Comparison of ENCODE assay signal across 13 cellular contexts in the genomic region with DNA sequence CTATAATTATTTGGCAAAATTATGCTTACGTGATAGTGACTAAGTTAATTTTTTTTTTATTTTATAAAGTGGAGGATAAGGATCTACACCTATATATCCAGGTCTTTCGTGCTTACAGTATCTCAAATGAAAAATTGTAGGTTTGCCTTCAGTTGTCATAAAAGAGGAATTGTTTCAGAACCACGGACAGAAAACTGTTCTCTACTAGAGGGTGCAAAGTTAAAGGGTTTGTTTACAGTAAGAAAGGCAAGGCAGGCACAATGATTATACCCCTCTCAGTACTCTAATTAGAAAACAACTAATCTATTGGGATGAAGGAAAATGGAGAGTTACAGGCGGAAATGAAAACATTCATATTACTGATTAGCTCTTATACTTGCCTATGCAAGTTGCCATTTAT. TPM values are rescaled to one million over a fixed set of nuclear protein-coding genes. Genes with fewer than 3 reads are reported as not detected.
DNase-seq lines count a peak whose midpoint lies in the region; ATAC-seq, FAIRE-seq and TF ChIP-seq lines count a peak whose summit lies in the region.
"Had no signal": no experiment of that assay in that cellular context is flagged by ENCODE, and none has a peak within 500 bp of the region (broad histone marks: within the 10 kb centered on the region; RNA-seq: fewer than 3 reads in every experiment).

No MANE protein-coding gene starts in this region.

- no peak overlapping the region for H2AFZ ChIP-seq in GM23248

- no peaks in the 10 kb centered on the region for H3F3A ChIP-seq in GM23248 (ENCODE audit: insufficient read depth)

- DNase-seq in GM23248 (peak; percentile 7), M059J (ENCODE audit: low read depth) (peak; percentile 28), activated gamma-delta T cell (lab: John Stamatoyannopoulos, UW) (no peak), frontal cortex (ENCODE audit: low spot score in 2 of 2) (no peak)
- DNase-seq: CD4-positive, alpha-beta memory T cell; mucosa of descending colon; right cardiac atrium; RPMI8226; T1000 had no signal

- H3K4me1 Mint-ChIP-seq in brain (peaks cover 43% of the 10 kb centered on the region), nephron (peaks cover 12% of the 10 kb centered on the region)

- FAIRE-seq in frontal cortex (lab: Jason Lieb, UNC) = no peak

- H4K20me1 ChIP-seq in GM23248 (ENCODE audit: insufficient read depth) = no peaks in the 10 kb centered on the region

- peaks cover 22% of the 10 kb centered on the region; the same call in 1 of the 2 replicates for H3K27me3 ChIP-seq in GM23248 (replicated peaks; ENCODE audit: insufficient read depth)
- H3K27me3 ChIP-seq: ascending aorta had no signal

- H3K4me3 Mint-ChIP-seq in brain (peak overlapping the region; percentile 88 to 99 (median 91)), nephron (peak overlapping the region; percentile 80 to 83 (median 81))

- H3K9me3 Mint-ChIP-seq in brain (no peaks in the 10 kb centered on the region), nephron (no peaks in the 10 kb centered on the region)

- no peaks in the 10 kb centered on the region for H3K4me1 ChIP-seq in GM23248 (ENCODE audit: insufficient read depth)

- H3K36me3 Mint-ChIP-seq in brain = no peaks in the 10 kb centered on the region
- no peaks in the 10 kb centered on the region for H3K36me3 Mint-ChIP-seq in nephron (ENCODE audit: low read depth)
- H3K36me3 Mint-ChIP-seq: CD4-positive, alpha-beta memory T cell had no signal

- H3K9me2 ChIP-seq in GM23248 (ENCODE audit: insufficient read depth) = no peaks in the 10 kb centered on the region

- no peaks in the 10 kb centered on the region for H3K36me3 ChIP-seq in GM23248 (ENCODE audit: low read depth)
- H3K36me3 ChIP-seq: ascending aorta had no signal

- ATAC-seq in GM21367 (IDR thresholded peaks at IDR 0.05; ENCODE audit: unreplicated experiment) = no peak
- ATAC-seq: mucosa of descending colon had no signal

- TF ChIP-seq CTCF in brain (conservative IDR thresholded peaks at IDR 0.05) (no peak), nephron (IDR thresholded peaks at IDR 0.05; ENCODE audit: unreplicated experiment in 3 of 3) (no peak)

- H3K9me3 ChIP-seq in GM23248 (ENCODE audit: low read depth) = no peaks in the 10 kb centered on the region
- H3K9me3 ChIP-seq: ascending aorta, mucosa of descending colon had no signal

- H3K9ac ChIP-seq in GM23248 = no peak overlapping the region

- H3K4me2 ChIP-seq in GM23248 (ENCODE audit: unreplicated experiment) = no peak overlapping the region

- H3K27ac ChIP-seq in GM23248 = no peak overlapping the region
- H3K27ac ChIP-seq: ascending aorta had no signal

- no peaks in the 10 kb centered on the region for H3K79me2 ChIP-seq in GM23248 (ENCODE audit: insufficient read depth)

- H3K27ac Mint-ChIP-seq in brain = peak overlapping the region in 3 of 5 experiments; percentile 17 to 83 (median 81)
- no peak overlapping the region for H3K27ac Mint-ChIP-seq in nephron
- H3K27ac Mint-ChIP-seq: CD4-positive, alpha-beta memory T cell had no signal

- no peak overlapping the region for H3K4me3 ChIP-seq in GM23248

- WGBS in GM23248 (ENCODE audit: low coverage in 1 of 2, low lambda C conversion rate in 2 of 2, missing lambda C conversion rate in 2 of 2), 2 experiments = 49 to 53% methylated on average over 4 of the region's 4 CpGs

- in situ Hi-C loops in GM23248 (cut with MboI) = no loop called here

- H3K27me3 Mint-ChIP-seq in brain (peaks cover 6% of the 10 kb centered on the region), nephron (ENCODE audit: low read depth) (peaks cover 10% of the 10 kb centered on the region)

RNA-seq across cellular contexts. Expression of a gene that starts 1.5 kb away (rescaled TPM):
- total RNA-seq in GM23248 (2014; rRNA removed; shearing (Covaris generic)) = not detected in 2 replicates
- polyA plus RNA-seq in GM23248 (2016; fragmentation: Nextera tagmentation; extraction: Ambion mirVana) = 0.04 TPM in 1 of 2 replicates, not detected in the other
- total RNA-seq in M059J (2014; rRNA removed; shearing (Covaris generic)) = 24.3 and 27.1 TPM in 2 replicates
- polyA plus RNA-seq in brain (ENCODE audit: insufficient read depth, low read depth, low replicate concordance) = 20.3 TPM
- total RNA-seq in frontal cortex = 41.2 TPM
- polyA plus RNA-seq: CD4-positive, alpha-beta memory T cell had no signal

Comparison
In these comparisons a context has a peak if more than half of its experiments do, and no peak if none do; other contexts are left out.
1. DNase-seq: peak in GM23248 (single experiment) and M059J (single experiment); none in activated gamma-delta T cell (single experiment) and frontal cortex (0 of 2).
2. H3K27ac Mint-ChIP-seq: peak in brain (3 of 5); none in nephron (0 of 3).
3. RNA of a gene that starts 1.5 kb away (total RNA-seq): 41.2 TPM in frontal cortex (single experiment) and 24.3 to 27.1 TPM in M059J; not detected in GM23248; every median in the first group is over 10 times any median in the second.